Comparison of ENCODE assay signal across 24 cellular contexts in genomic region chr20:43467589-43467988, GRCh38. TPM values are rescaled to one million over a fixed set of nuclear protein-coding genes. Genes with fewer than 3 reads are reported as not detected.
"Had no signal": no experiment of that assay in that cellular context is flagged by ENCODE, and none has a peak within 500 bp of the region (broad histone marks: within the 10 kb centered on the region; RNA-seq: fewer than 3 reads in every experiment).

No MANE protein-coding gene starts in this region.

- H3K27ac ChIP-seq: SJSA1, SK-N-MC had no signal

- H3K4me3 ChIP-seq: MG63, SJSA1, SK-N-MC had no signal

- H3K27me3 ChIP-seq: MG63, SJSA1 had no signal

- FAIRE-seq: RCC 7860 had no signal

- H3K9me3 ChIP-seq: MG63, SJSA1 had no signal

- H3K4me1 ChIP-seq: SJSA1 had no signal

- DNase-seq: IMR-90, Karpas-422, KG1, MG63, NCI-H1092, NCI-H1105 treated with DMSO at 0.1 percent for 48 hours, NCI-H1417 treated with DMSO at 0.1 percent for 48 hours, NCI-H146, NCI-H1694 treated with DMSO at 0.1 percent for 48 hours, NCI-H1930, NCI-H2081 treated with DMSO at 0.1 percent for 48 hours, NCI-H2171, NCI-H226, NCI-H446, NCI-H510A, NCI-H524 treated with DMSO at 0.1 percent for 48 hours, NCI-H69, NCI-H774, Right ventricle myocardium superior, RPMI8226, SIG-M5 had no signal

RNA-seq across cellular contexts. Expression of gene L3MBTL1, which starts 39.9 kb away (rescaled TPM):
- total RNA-seq: SJSA1 had no signal
